ENCODE assay signal across 8 cellular contexts in the genomic region with DNA sequence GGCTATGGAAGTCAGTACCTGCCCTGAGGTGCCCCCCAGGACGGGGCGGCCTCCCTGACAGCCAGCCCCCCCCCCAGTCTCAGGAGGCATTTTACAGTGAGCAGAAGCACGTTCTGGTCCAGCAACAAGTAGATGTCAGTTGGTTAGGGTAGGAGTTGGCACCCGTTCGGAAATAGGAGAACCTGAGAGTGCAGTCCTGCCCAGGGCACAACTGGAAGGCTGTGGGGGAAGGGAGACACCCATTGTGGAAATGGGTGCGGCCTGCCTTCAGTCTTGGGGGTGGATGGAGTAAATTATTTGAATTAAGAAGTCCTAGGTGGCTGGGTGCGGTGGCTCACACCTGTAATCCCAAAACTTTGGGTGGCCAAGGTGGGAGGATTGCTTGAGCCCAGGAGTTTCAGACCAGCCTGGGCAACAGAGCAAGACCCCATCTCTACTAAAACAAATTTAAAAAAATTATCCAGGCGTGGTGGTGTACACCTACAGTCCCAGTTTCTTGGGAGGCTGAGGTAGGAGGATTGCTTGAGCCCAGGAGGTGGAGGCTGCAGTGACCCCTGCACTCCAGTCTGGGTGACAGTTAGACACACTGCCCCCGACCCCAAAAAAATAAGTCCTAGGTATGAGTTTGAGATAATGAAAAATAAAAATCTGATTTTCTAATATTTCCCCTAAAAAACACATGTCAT. TPM values are rescaled to one million over a fixed set of nuclear protein-coding genes. Genes with fewer than 3 reads are reported as not detected.
A peak's percentile ranks its signal among the peaks of the same experiment; 100 is the strongest.
DNase-seq lines count a peak whose midpoint lies in the region; TF ChIP-seq lines count a peak whose summit lies in the region.
"Had no signal": no experiment of that assay in that cellular context is flagged by ENCODE, and none has a peak within 500 bp of the region (broad histone marks: within the 10 kb centered on the region; RNA-seq: fewer than 3 reads in every experiment).

No MANE protein-coding gene starts in this region.

- H3K79me2 ChIP-seq in H9 (ENCODE audit: insufficient read depth, low read length) (peaks cover 4% of the 10 kb centered on the region; the same call in 1 of the 2 replicates), SU-DHL-6 (ENCODE audit: insufficient read depth, low read length) (peaks cover 30% of the 10 kb centered on the region), fibroblast of lung (ENCODE audit: control insufficient read depth, insufficient read depth, low read length) (peaks cover 53% of the 10 kb centered on the region)

- no peak overlapping the region for H2AFZ ChIP-seq in H9 (ENCODE audit: low read length)
- H2AFZ ChIP-seq in SU-DHL-6 (ENCODE audit: low read depth, low read length, severe bottlenecking), result no peak overlapping the region
- H2AFZ ChIP-seq in fibroblast of lung (ENCODE audit: low read length), result no peak overlapping the region

- TF ChIP-seq CTCF in H9 (conservative IDR thresholded peaks at IDR 0.05), result no peak
- TF ChIP-seq CTCF in SU-DHL-6 (IDR thresholded peaks at IDR 0.05; ENCODE audit: insufficient read depth, low read length, poor library complexity, severe bottlenecking), result no peak
- TF ChIP-seq CTCF in fibroblast of lung (conservative IDR thresholded peaks at IDR 0.05 in 1 of 2, IDR thresholded peaks at IDR 0.05 in 1 of 2; ENCODE audit: low read depth in 1 of 2, low read length in 2 of 2), result no peak

- no peak overlapping the region for H2BK5ac ChIP-seq in H9 (ENCODE audit: insufficient read length, low read length)

- H3K9me3 ChIP-seq in H9 (ENCODE audit: control insufficient read depth, low read depth, low read length) (no peaks in the 10 kb centered on the region), SU-DHL-6 (ENCODE audit: insufficient read depth, low read length) (no peaks in the 10 kb centered on the region), fibroblast of lung (ENCODE audit: control insufficient read depth, insufficient read depth, low read depth, low read length) (no peaks in the 10 kb centered on the region)

- no peak overlapping the region for H3K23ac ChIP-seq in H9 (ENCODE audit: insufficient read length, low read depth, low read length)

- H3K36me3 Mint-ChIP-seq in H9 (ENCODE audit: insufficient read depth in 1 of 3, low read depth in 3 of 3), result peaks cover 36 to 49% (median 46%) of the 10 kb centered on the region in 3 experiments

- peak overlapping the region; percentile 85 to 90 for H3K4me3 Mint-ChIP-seq in H9

- no peak overlapping the region for H3K56ac ChIP-seq in H9 (ENCODE audit: insufficient read length, low read depth, low read length)

- H3F3A ChIP-seq in SU-DHL-6 (ENCODE audit: insufficient read depth), result peaks cover 52% of the 10 kb centered on the region

- H3K4me3 ChIP-seq in SU-DHL-6 (ENCODE audit: insufficient read depth, low read length, poor library complexity, severe bottlenecking) (peak overlapping the region; percentile 95), fibroblast of lung (replicated peaks in 1 of 4; ENCODE audit: control extremely low read depth in 1 of 4, insufficient read depth in 1 of 4, low read depth in 3 of 4, low read length in 4 of 4) (peak overlapping the region; percentile 69 to 89 (median 81)), skeletal muscle cell (ENCODE audit: low read depth, low read length) (peak overlapping the region; percentile 69)

- no peak overlapping the region for H4K8ac ChIP-seq in H9 (replicated peaks; ENCODE audit: insufficient read length, low read depth, low read length)

- no CpG with 5 or more reads among the region's 9 CpGs for WGBS in H9 (ENCODE audit: extremely low coverage, insufficient read length, low lambda C conversion rate)

- H3K9me3 Mint-ChIP-seq in H9, result no peaks in the 10 kb centered on the region

- no peak overlapping the region for H4K91ac ChIP-seq in H9 (ENCODE audit: insufficient read length, low read depth, low read length)

- peak overlapping the region; percentile 43 for H3K18ac ChIP-seq in H9 (ENCODE audit: insufficient read length, low read depth, low read length)

- DNase-seq in H9 (no peak), fibroblast of lung (ENCODE audit: low read depth in 2 of 2) (no peak), skeletal muscle cell (ENCODE audit: low read depth) (no peak), NOMO-1 treated with DMSO at 0.1 percent for 48 hours (lab: John Stamatoyannopoulos, UW; ENCODE audit: unreplicated experiment) (no peak), NCI-H187 (lab: John Stamatoyannopoulos, UW) (no peak), 8988T (no peak)

- H3K4me1 ChIP-seq in H9 (ENCODE audit: insufficient read depth, low read length) (no peaks in the 10 kb centered on the region; the same call in 1 of the 2 replicates), fibroblast of lung (ENCODE audit: control insufficient read depth, extremely low read depth, insufficient read depth, low read length) (peaks cover 46% of the 10 kb centered on the region)

- H2AK5ac ChIP-seq in H9 (ENCODE audit: insufficient read length, low read length), result no peak overlapping the region

- H3K79me1 ChIP-seq in H9 (ENCODE audit: insufficient read depth, low read depth, low read length, poor library complexity, severe bottlenecking), result peaks cover 9% of the 10 kb centered on the region

- no peak overlapping the region for H2BK15ac ChIP-seq in H9 (ENCODE audit: low read depth, low read length)

- H4K20me1 ChIP-seq in H9 (ENCODE audit: control insufficient read depth, insufficient read depth, insufficient read length) (no peaks in the 10 kb centered on the region), SU-DHL-6 (ENCODE audit: low read depth, low read length) (no peaks in the 10 kb centered on the region; the same call in 1 of the 2 replicates), fibroblast of lung (ENCODE audit: control insufficient read depth, extremely low read depth, insufficient read depth, low read length) (no peaks in the 10 kb centered on the region)

- peak overlapping the region; percentile 95 to 99 (median 95) for H3K27ac Mint-ChIP-seq in H9

- H3T11ph ChIP-seq in H9 (ENCODE audit: low read length), result no peak overlapping the region

- peaks cover 52 to 61% of the 10 kb centered on the region in 2 experiments for H3K4me1 Mint-ChIP-seq in H9

- no peak overlapping the region for H2BK20ac ChIP-seq in H9 (ENCODE audit: low read depth, low read length, poor library complexity, severe bottlenecking)

- H3K9ac ChIP-seq in H9 (ENCODE audit: extremely low read depth, insufficient read length, low read length) (peak overlapping the region; percentile 86), SU-DHL-6 (ENCODE audit: low read length) (peak overlapping the region; percentile 89), fibroblast of lung (ENCODE audit: insufficient read depth, low read length) (peak overlapping the region; percentile 92)

- H3K23me2 ChIP-seq in H9 (ENCODE audit: insufficient read length, low read depth, low read length, poor library complexity, severe bottlenecking), result peaks cover 20% of the 10 kb centered on the region

- peaks cover 6% of the 10 kb centered on the region for H3K36me3 ChIP-seq in SU-DHL-6 (ENCODE audit: low read length)
- H3K36me3 ChIP-seq in fibroblast of lung (ENCODE audit: control insufficient read depth, insufficient read depth, low read length), result peaks cover 35% of the 10 kb centered on the region

- H3K27me3 ChIP-seq in H9 (ENCODE audit: insufficient read depth, low read length), result no peaks in the 10 kb centered on the region
- no peaks in the 10 kb centered on the region for H3K27me3 ChIP-seq in SU-DHL-6 (ENCODE audit: low read length)
- no peaks in the 10 kb centered on the region for H3K27me3 ChIP-seq in fibroblast of lung (ENCODE audit: control insufficient read depth, insufficient read depth, low read length)

- H2BK120ac ChIP-seq in H9 (ENCODE audit: low read depth, low read length, poor library complexity, severe bottlenecking), result no peak overlapping the region

- H4K5ac ChIP-seq in H9 (ENCODE audit: insufficient read length, low read depth, low read length), result no peak overlapping the region

- H3K4ac ChIP-seq in H9 (ENCODE audit: low read depth, low read length), result no peak overlapping the region

- H3K27me3 Mint-ChIP-seq in H9 (ENCODE audit: low read depth), result peaks cover 13% of the 10 kb centered on the region

- H3K27ac ChIP-seq in H9 (ENCODE audit: insufficient read length, low read depth, low read length) (no peak overlapping the region), SU-DHL-6 (ENCODE audit: low read depth, low read length) (peak overlapping the region; percentile 85), fibroblast of lung (ENCODE audit: insufficient read depth, low read length) (peak overlapping the region; percentile 98)

- no peaks in the 10 kb centered on the region for H3K9me2 ChIP-seq in SU-DHL-6 (replicated peaks; ENCODE audit: insufficient read depth, low read length)

- H3K14ac ChIP-seq in H9 (ENCODE audit: insufficient read depth, low read length), result peak overlapping the region; percentile 72

- peak overlapping the region; percentile 87 for H3K4me2 ChIP-seq in H9 (ENCODE audit: insufficient read depth, insufficient read length, low read length)
- peak overlapping the region; percentile 77 for H3K4me2 ChIP-seq in SU-DHL-6 (ENCODE audit: low read depth, low read length, poor library complexity, severe bottlenecking)
- H3K4me2 ChIP-seq in fibroblast of lung (ENCODE audit: extremely low read depth, insufficient read depth, low read length), result peak overlapping the region; percentile 99

- no peak overlapping the region for H2BK12ac ChIP-seq in H9 (ENCODE audit: insufficient read length, low read depth, low read length)

RNA-seq across cellular contexts. Expression of gene CIRBP, which starts 1.2 kb away (rescaled TPM):
- 249 and 263 TPM in 2 replicates for total RNA-seq in H9 (2021)
- total RNA-seq in fibroblast of lung, result 104 and 110 TPM in 2 replicates
- 260 and 298 TPM in 2 replicates for polyA plus RNA-seq in fibroblast of lung
- 315 and 327 TPM in 2 replicates for polyA plus RNA-seq in fibroblast of lung (2012)
- 45.9 and 74.1 TPM in 2 replicates for polyA minus RNA-seq in fibroblast of lung (ENCODE audit: low replicate concordance)

RNA-seq across cellular contexts. Expression of gene FAM174C, which starts 5.0 kb away (rescaled TPM):
- 56.4 and 63.0 TPM in 2 replicates for total RNA-seq in H9 (2021)
- total RNA-seq in fibroblast of lung, result 22.5 and 24.7 TPM in 2 replicates
- polyA plus RNA-seq in fibroblast of lung, result 16.1 and 23.7 TPM in 2 replicates
- polyA plus RNA-seq in fibroblast of lung (2012), result 34.6 and 64.3 TPM in 2 replicates
- 12.0 and 14.1 TPM in 2 replicates for polyA minus RNA-seq in fibroblast of lung (ENCODE audit: low replicate concordance)

RNA-seq across cellular contexts. Expression of gene EFNA2, which starts 15.4 kb away (rescaled TPM):
- 14.3 TPM in 2 replicates for total RNA-seq in H9 (2021)
- total RNA-seq in fibroblast of lung, result 0.17 TPM in 1 of 2 replicates, not detected in the other
- not detected in 2 replicates for polyA plus RNA-seq in fibroblast of lung
- not detected in 2 replicates for polyA plus RNA-seq in fibroblast of lung (2012)
- polyA minus RNA-seq in fibroblast of lung (ENCODE audit: low replicate concordance), result not detected in 2 replicates
- total RNA-seq: subcutaneous adipose tissue had no signal

RNA-seq across cellular contexts. Expression of gene MIDN, which starts 21.9 kb away (rescaled TPM):
- total RNA-seq in H9 (2021), result 286 and 300 TPM in 2 replicates
- 13.6 and 18.8 TPM in 2 replicates for total RNA-seq in fibroblast of lung
- polyA plus RNA-seq in fibroblast of lung, result 12.0 and 18.0 TPM in 2 replicates
- 30.3 and 40.2 TPM in 2 replicates for polyA plus RNA-seq in fibroblast of lung (2012)
- polyA minus RNA-seq in fibroblast of lung (ENCODE audit: low replicate concordance), result 27.6 and 36.6 TPM in 2 replicates

RNA-seq across cellular contexts. Expression of gene ATP5F1D, which starts 28.8 kb away (rescaled TPM):
- total RNA-seq in H9 (2021), result 179 and 191 TPM in 2 replicates
- total RNA-seq in fibroblast of lung, result 13.4 and 20.5 TPM in 2 replicates
- polyA plus RNA-seq in fibroblast of lung, result 53.8 and 79.8 TPM in 2 replicates
- 174 and 278 TPM in 2 replicates for polyA plus RNA-seq in fibroblast of lung (2012)
- 23.2 and 31.0 TPM in 2 replicates for polyA minus RNA-seq in fibroblast of lung (ENCODE audit: low replicate concordance)

Comparison
In these comparisons a context has a peak if more than half of its experiments do, and no peak if none do; other contexts are left out.
1. RNA of gene EFNA2, which starts 15.4 kb away (total RNA-seq): 14.3 TPM in H9; 0.17 TPM in fibroblast of lung; every median in the first group is over 10 times any median in the second.
2. Peak in every context shown above with its lines, with median percentiles within 50 percentile points of each other: H3K4me2 ChIP-seq, H3K9ac ChIP-seq and H3K4me3 ChIP-seq.